ENCODE assay signal across 25 cellular contexts in genomic region chr15:26032162-26032846, GRCh38.
"Had no signal": no experiment of that assay in that cellular context is flagged by ENCODE, and none has a peak within 500 bp of the region (broad histone marks: within the 10 kb centered on the region; RNA-seq: fewer than 3 reads in every experiment).

No MANE protein-coding gene starts in this region.

- H3K9me3 ChIP-seq: esophagus squamous epithelium, gastroesophageal sphincter had no signal

- H3K27ac ChIP-seq: brain microvascular endothelial cell, coronary artery, dorsolateral prefrontal cortex, esophagus squamous epithelium, gastroesophageal sphincter, WERI-Rb-1 had no signal

- H3K4me1 ChIP-seq: esophagus squamous epithelium had no signal

- DNase-seq: activated B cell treated with CpG ODN at 0.5 μM for 24 hours; activated CD4-positive, alpha-beta memory T cell treated with anti-CD3 and anti-CD28 coated beads for 36 hours; activated CD4-positive, alpha-beta T cell treated with anti-CD3 and anti-CD28 coated beads for 48 hours; activated CD8-positive, alpha-beta T cell treated with anti-CD3 and anti-CD28 coated beads, Interleukin-2, amount 10 ng/mL, durations not matched to agents 7 days and 5 days; activated effector memory CD4-positive, alpha-beta T cell treated with Interleukin-2 at 50 U/mL for 16 hours; activated gamma-delta T cell treated with Interleukin-2 at 50 U/mL for 16 hours; activated naive CD4-positive, alpha-beta T cell treated with anti-CD3 and anti-CD28 coated beads, Interleukin-2, amount 50 U/mL, for 16 hours; activated naive CD4-positive, alpha-beta T cell treated with Interleukin-2 at 50 U/mL for 16 hours; activated T-cell treated with anti-CD3 and anti-CD28 coated beads, Interleukin-2, amount 50 U/mL, for 4 hours; amniotic stem cell; anterior cingulate cortex; brain microvascular endothelial cell; dorsolateral prefrontal cortex; effector memory CD8-positive, alpha-beta T cell; erythroblast; esophagus squamous epithelium; foreskin melanocyte; T-helper 1 cell; T-helper 17 cell; T1000; WERI-Rb-1 had no signal

- H3K27me3 ChIP-seq: brain microvascular endothelial cell, gastroesophageal sphincter had no signal

- H3K4me3 ChIP-seq: coronary artery, dorsolateral prefrontal cortex, esophagus squamous epithelium, gastroesophageal sphincter had no signal

- ATAC-seq: activated CD4-positive, CD25-positive, alpha-beta regulatory T cell treated with anti-CD3 and anti-CD28 coated beads, Interleukin-2, amount 50 U/mL, for 24 hours; activated CD8-positive, alpha-beta T cell treated with anti-CD3 and anti-CD28 coated beads, Interleukin-2, amount 10 ng/mL, durations not matched to agents 7 days and 5 days; activated T-cell treated with anti-CD3 and anti-CD28 coated beads, Interleukin-2, amount 50 U/mL, for 4 hours; activated T-helper 17 cell treated with anti-CD3 and anti-CD28 coated beads, Interleukin-2, amount 50 U/mL, for 72 hours; effector memory CD8-positive, alpha-beta T cell; gastroesophageal sphincter; T-helper 17 cell had no signal

- H3K36me3 ChIP-seq: brain microvascular endothelial cell, esophagus squamous epithelium, gastroesophageal sphincter, WERI-Rb-1 had no signal
